In genomic region chr5:144187699-144188294, GRCh38 we compare ENCODE assay signal across 1 cellular context.
TF ChIP-seq lines count a peak whose summit lies in the region.

No MANE protein-coding gene starts in this region.

TF ChIP-seq in HEK293, 187 proteins besides CTCF, POLR2A, EP300 and RAD21 (continued from another document):
- TF ChIP-seq ZEB2 (tag by site-specific recombination; IDR thresholded peaks at IDR 0.05) (no peak), EGR2 (tag by site-specific recombination; IDR thresholded peaks at IDR 0.05; ENCODE audit: low read depth) (no peak), SALL2 (tag by site-specific recombination; IDR thresholded peaks at IDR 0.05; ENCODE audit: borderline replicate concordance) (no peak), PRDM1 (tag by site-specific recombination; IDR thresholded peaks at IDR 0.05) (no peak), FEZF1 (tag by site-specific recombination; IDR thresholded peaks at IDR 0.05) (no peak), ZNF133 (tag by site-specific recombination; IDR thresholded peaks at IDR 0.05) (no peak), TCF7L2 (IDR thresholded peaks at IDR 0.05; ENCODE audit: borderline replicate concordance, low read depth, low read length) (peak; percentile 64), ZNF121 (tag by site-specific recombination; IDR thresholded peaks at IDR 0.05) (no peak), ZNF837 (tag by site-specific recombination; IDR thresholded peaks at IDR 0.05) (no peak), ZNF132 (tag by site-specific recombination; IDR thresholded peaks at IDR 0.05; ENCODE audit: borderline replicate concordance) (no peak), ZNF248 (tag by site-specific recombination; IDR thresholded peaks at IDR 0.05) (no peak), ZBTB10 (tag by site-specific recombination; IDR thresholded peaks at IDR 0.05) (no peak), ZNF518A (tag by site-specific recombination; conservative IDR thresholded peaks at IDR 0.05; ENCODE audit: low read depth) (peak; percentile 36; the same call in 1 of the 2 replicates), TRIM28 (IDR thresholded peaks at IDR 0.05; ENCODE audit: borderline replicate concordance, low read length) (peak; percentile 57), MEIS1 (CRISPR knock-in tag; IDR thresholded peaks at IDR 0.05; ENCODE audit: borderline replicate concordance) (no peak), ZNF623 (tag by site-specific recombination; IDR thresholded peaks at IDR 0.05) (no peak), ZNF211 (tag by site-specific recombination; IDR thresholded peaks at IDR 0.05; ENCODE audit: low read depth) (no peak), ZNF707 (tag by site-specific recombination; IDR thresholded peaks at IDR 0.05) (no peak), ZSCAN4 (tag by site-specific recombination; IDR thresholded peaks at IDR 0.05) (no peak), ZNF530 (tag by site-specific recombination; IDR thresholded peaks at IDR 0.05; ENCODE audit: low read depth) (no peak), BCL11B (tag by site-specific recombination; IDR thresholded peaks at IDR 0.05; ENCODE audit: low read depth) (no peak), ZNF692 (tag by site-specific recombination; IDR thresholded peaks at IDR 0.05) (0 out of 2 replicates have a peak, but pooled peaks have one; percentile 5), ZNF394 (tag by site-specific recombination; IDR thresholded peaks at IDR 0.05; ENCODE audit: borderline replicate concordance) (no peak)
